In the genomic region with DNA sequence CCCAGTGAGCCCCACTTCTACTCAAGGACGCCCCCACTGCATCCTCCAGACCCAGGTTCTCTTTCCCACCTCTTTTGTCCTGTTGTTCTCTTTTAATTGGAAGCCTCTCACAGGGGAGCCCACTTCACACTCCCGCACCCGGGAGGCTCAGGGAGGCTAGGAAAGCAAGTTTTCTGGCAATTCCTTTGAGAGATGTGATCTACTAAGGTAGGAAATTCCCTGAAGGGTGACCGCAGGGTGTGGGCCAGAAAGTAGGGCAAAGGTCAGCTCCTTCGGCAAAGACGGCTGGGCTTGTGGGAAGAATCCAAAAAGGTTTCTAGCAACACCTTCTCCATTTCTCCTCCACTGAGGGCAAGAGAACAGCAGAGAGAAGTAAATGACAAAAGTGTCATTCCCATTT, we compare ENCODE assay signal across 27 cellular contexts.
DNase-seq lines count a peak whose midpoint lies in the region; ATAC-seq and TF ChIP-seq lines count a peak whose summit lies in the region.
"Had no signal": no experiment of that assay in that cellular context is flagged by ENCODE, and none has a peak within 500 bp of the region (broad histone marks: within the 10 kb centered on the region; RNA-seq: fewer than 3 reads in every experiment).

No MANE protein-coding gene starts in this region.

- peak overlapping the region; percentile 50 for H2AFZ ChIP-seq in neural progenitor cell (replicated peaks)

- no peak for TF ChIP-seq CTCF in right atrium auricular region (IDR thresholded peaks at IDR 0.05)
- no peak for TF ChIP-seq CTCF in heart right ventricle (IDR thresholded peaks at IDR 0.05)
- no peak for TF ChIP-seq CTCF in breast epithelium (IDR thresholded peaks at IDR 0.05)
- no peak for TF ChIP-seq CTCF in neural progenitor cell (IDR thresholded peaks at IDR 0.05)
- TF ChIP-seq CTCF in GM13977 (IDR thresholded peaks at IDR 0.05; ENCODE audit: extremely low read depth, insufficient read depth, missing control alignments): no peak

- H3K9me3 Mint-ChIP-seq in neural progenitor cell: peaks cover 13% of the 10 kb centered on the region
- no peaks in the 10 kb centered on the region for H3K9me3 Mint-ChIP-seq in activated naive CD8-positive, alpha-beta T cell treated with anti-CD3 and anti-CD28 coated beads for 36 hours
- H3K9me3 Mint-ChIP-seq: central memory CD8-positive, alpha-beta T cell; T-helper 2 cell treated with Interferon-gamma antibody and Interleukin-4, amounts not matched to agents 5 μg/mL and 100 μg/mL, for 36 hours had no signal

- H3K4me3 ChIP-seq in right atrium auricular region: no peak overlapping the region
- H3K4me3 ChIP-seq in heart right ventricle: no peak overlapping the region
- H3K4me3 ChIP-seq in breast epithelium: no peak overlapping the region
- no peak overlapping the region for H3K4me3 ChIP-seq in neural progenitor cell
- H3K4me3 ChIP-seq: dorsolateral prefrontal cortex, GM12878, left ventricle myocardium inferior, smooth muscle cell had no signal

- H3K4me1 ChIP-seq in right atrium auricular region: peaks cover 0 to 47% of the 10 kb centered on the region in 2 donors
- H3K4me1 ChIP-seq in heart right ventricle: peaks cover 19 to 62% (median 42%) of the 10 kb centered on the region in 9 donors
- H3K4me1 ChIP-seq in breast epithelium: peaks cover 13 to 21% of the 10 kb centered on the region in 2 donors
- H3K4me1 ChIP-seq in neural progenitor cell: peaks cover 19% of the 10 kb centered on the region

- H3K27me3 Mint-ChIP-seq in neural progenitor cell (ENCODE audit: insufficient read depth, low read depth): peaks cover 6% of the 10 kb centered on the region
- peaks cover 3% of the 10 kb centered on the region for H3K27me3 Mint-ChIP-seq in activated naive CD8-positive, alpha-beta T cell treated with anti-CD3 and anti-CD28 coated beads for 36 hours

- no peak overlapping the region for H3K4me3 Mint-ChIP-seq in neural progenitor cell
- H3K4me3 Mint-ChIP-seq in activated naive CD8-positive, alpha-beta T cell treated with anti-CD3 and anti-CD28 coated beads for 36 hours: no peak overlapping the region
- H3K4me3 Mint-ChIP-seq: activated CD4-positive, alpha-beta T cell treated with anti-CD3 and anti-CD28 coated beads for 36 hours; activated CD8-positive, alpha-beta T cell treated with anti-CD3 and anti-CD28 coated beads, Interleukin-2, amount 10 ng/mL, durations not matched to agents 7 days and 5 days; activated naive CD8-positive, alpha-beta T cell; CD4-positive, alpha-beta T cell; central memory CD8-positive, alpha-beta T cell; mesothelial cell of epicardium; naive thymus-derived CD4-positive, alpha-beta T cell; T-helper 2 cell treated with Interferon-gamma antibody and Interleukin-4, amounts not matched to agents 5 μg/mL and 100 μg/mL, for 36 hours had no signal

- DNase-seq in right atrium auricular region (ENCODE audit: low spot score): no peak
- DNase-seq in heart right ventricle: no peak
- no peak for DNase-seq in breast epithelium (ENCODE audit: low spot score in 2 of 2)
- DNase-seq in neural progenitor cell (ENCODE audit: low spot score): no peak
- no peak for DNase-seq in activated naive CD8-positive, alpha-beta T cell treated with anti-CD3 and anti-CD28 coated beads for 36 hours
- DNase-seq in GM13977 (ENCODE audit: low spot score): no peak
- DNase-seq: activated CD4-positive, alpha-beta T cell treated with anti-CD3 and anti-CD28 coated beads for 36 hours; activated CD8-positive, alpha-beta T cell treated with anti-CD3 and anti-CD28 coated beads, Interleukin-2, amount 10 ng/mL, durations not matched to agents 7 days and 5 days; activated effector memory CD4-positive, alpha-beta T cell treated with Interleukin-2 at 50 U/mL for 16 hours; AML-193; CD4-positive, alpha-beta T cell; dorsolateral prefrontal cortex; KG1; left ventricle myocardium inferior; naive thymus-derived CD4-positive, alpha-beta T cell; NCI-H1436 treated with DMSO at 0.1 percent for 48 hours; NCI-H345; NCI-H748 treated with DMSO at 0.1 percent for 48 hours; stimulated activated CD4-positive, alpha-beta T cell treated with anti-CD3 and anti-CD28 coated beads, Interleukin-1b, Interleukin-23, amount 100 ng/mL, for 48 hours had no signal

- intact Hi-C loops in heart right ventricle (cut with DNase I): loop anchor here in 2 of 10 donors (2.0 to 10.0 kb wide), 2 partner anchors 31 to 107 kb away; no protein-coding TSS in a partner anchor
- intact Hi-C loops in breast epithelium (cut with DNase I; ENCODE audit: low total_unique reads): no loop called here

- H3K9ac ChIP-seq in neural progenitor cell: no peak overlapping the region

- TF ChIP-seq POLR2A in breast epithelium (IDR thresholded peaks at IDR 0.05): no peak

- peaks cover 14% of the 10 kb centered on the region for H3K4me1 Mint-ChIP-seq in neural progenitor cell
- H3K4me1 Mint-ChIP-seq in activated naive CD8-positive, alpha-beta T cell treated with anti-CD3 and anti-CD28 coated beads for 36 hours: no peaks in the 10 kb centered on the region
- H3K4me1 Mint-ChIP-seq: activated CD4-positive, alpha-beta T cell treated with anti-CD3 and anti-CD28 coated beads for 36 hours; central memory CD8-positive, alpha-beta T cell; naive thymus-derived CD4-positive, alpha-beta T cell had no signal

- H3F3A ChIP-seq in neural progenitor cell (ENCODE audit: low read depth): peaks cover 8% of the 10 kb centered on the region

- H3K27me3 ChIP-seq in right atrium auricular region: no peaks in the 10 kb centered on the region
- no peaks in the 10 kb centered on the region for H3K27me3 ChIP-seq in heart right ventricle
- no peaks in the 10 kb centered on the region for H3K27me3 ChIP-seq in breast epithelium
- no peaks in the 10 kb centered on the region for H3K27me3 ChIP-seq in neural progenitor cell
- H3K27me3 ChIP-seq: dorsolateral prefrontal cortex had no signal

- H4K20me1 ChIP-seq in neural progenitor cell (ENCODE audit: low read depth): no peaks in the 10 kb centered on the region

- no peaks in the 10 kb centered on the region for H3K36me3 ChIP-seq in right atrium auricular region
- no peaks in the 10 kb centered on the region for H3K36me3 ChIP-seq in heart right ventricle
- no peaks in the 10 kb centered on the region for H3K36me3 ChIP-seq in breast epithelium
- no peaks in the 10 kb centered on the region for H3K36me3 ChIP-seq in neural progenitor cell
- H3K36me3 ChIP-seq: left ventricle myocardium inferior had no signal

- in situ Hi-C loops in GM13977 (cut with MboI; ENCODE audit: low pct_unique_long_range_greater_than_20kb, low sequenced_read_pairs, unreplicated experiment): no loop called here

- no peaks in the 10 kb centered on the region for H3K36me3 Mint-ChIP-seq in neural progenitor cell
- no peaks in the 10 kb centered on the region for H3K36me3 Mint-ChIP-seq in activated naive CD8-positive, alpha-beta T cell treated with anti-CD3 and anti-CD28 coated beads for 36 hours
- H3K36me3 Mint-ChIP-seq: activated naive CD8-positive, alpha-beta T cell had no signal

- H3K79me2 ChIP-seq in neural progenitor cell (ENCODE audit: low read depth): no peaks in the 10 kb centered on the region

- 52 to 53% methylated on average over 6 of the region's 6 CpGs for WGBS in heart right ventricle, 2 donors

- ATAC-seq in heart right ventricle (no peak), HG02885 (IDR thresholded peaks at IDR 0.05; ENCODE audit: poor library complexity, unreplicated experiment) (no peak), GM21717 (IDR thresholded peaks at IDR 0.05; ENCODE audit: unreplicated experiment) (no peak)
- ATAC-seq: activated CD4-positive, alpha-beta T cell treated with anti-CD3 and anti-CD28 coated beads for 36 hours; activated CD8-positive, alpha-beta T cell treated with anti-CD3 and anti-CD28 coated beads, Interleukin-2, amount 10 ng/mL, durations not matched to agents 7 days and 5 days; GM12878; naive thymus-derived CD4-positive, alpha-beta T cell had no signal

- H3K27ac ChIP-seq in right atrium auricular region: peak overlapping the region; percentile 46 to 98
- H3K27ac ChIP-seq in heart right ventricle: peak overlapping the region in 4 of 10 donors; percentile 1 to 93 (median 16)
- H3K27ac ChIP-seq in breast epithelium: peak overlapping the region; percentile 6 to 76
- H3K27ac ChIP-seq in neural progenitor cell: no peak overlapping the region
- H3K27ac ChIP-seq: dorsolateral prefrontal cortex had no signal

- H3K27ac Mint-ChIP-seq in neural progenitor cell: peak overlapping the region; percentile 25
- H3K27ac Mint-ChIP-seq in activated naive CD8-positive, alpha-beta T cell treated with anti-CD3 and anti-CD28 coated beads for 36 hours: no peak overlapping the region
- H3K27ac Mint-ChIP-seq: activated CD4-positive, alpha-beta T cell treated with anti-CD3 and anti-CD28 coated beads for 36 hours; activated CD8-positive, alpha-beta T cell treated with anti-CD3 and anti-CD28 coated beads, Interleukin-2, amount 10 ng/mL, durations not matched to agents 7 days and 5 days; activated naive CD8-positive, alpha-beta T cell; CD4-positive, alpha-beta T cell; mesothelial cell of epicardium; naive thymus-derived CD4-positive, alpha-beta T cell; T-helper 2 cell treated with Interferon-gamma antibody and Interleukin-4, amounts not matched to agents 5 μg/mL and 100 μg/mL, for 36 hours had no signal

- peak overlapping the region; percentile 52 for H3K4me2 ChIP-seq in neural progenitor cell
- H3K4me2 ChIP-seq: smooth muscle cell had no signal

- peaks cover 0 to 9% of the 10 kb centered on the region in 2 donors for H3K9me3 ChIP-seq in right atrium auricular region
- H3K9me3 ChIP-seq in heart right ventricle: peaks cover 0 to 20% (median 0%) of the 10 kb centered on the region in 11 donors
- no peaks in the 10 kb centered on the region for H3K9me3 ChIP-seq in breast epithelium
- no peaks in the 10 kb centered on the region for H3K9me3 ChIP-seq in neural progenitor cell (ENCODE audit: low read depth)
